Comparison of ENCODE assay signal across 17 cellular contexts in the genomic region with DNA sequence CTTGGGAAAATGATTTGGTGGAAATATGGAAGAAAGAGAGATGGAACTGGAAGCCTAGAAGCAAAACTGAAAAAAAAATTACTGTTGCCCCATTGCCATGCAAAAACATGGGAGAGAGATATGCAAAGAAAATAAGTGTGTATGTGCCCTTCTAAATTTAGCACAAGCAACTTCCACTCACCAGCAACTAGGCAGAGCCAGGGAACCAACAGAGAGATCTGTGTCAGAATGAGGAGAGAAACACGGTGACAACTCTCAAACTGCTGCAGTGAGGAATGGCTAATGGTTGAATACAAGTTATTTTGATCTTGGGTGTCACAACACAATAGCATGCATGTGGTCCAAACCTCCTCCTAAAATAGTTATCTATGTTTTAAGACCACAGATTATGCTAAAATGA. TPM values are rescaled to one million over a fixed set of nuclear protein-coding genes. Genes with fewer than 3 reads are reported as not detected.
DNase-seq lines count a peak whose midpoint lies in the region; ATAC-seq and TF ChIP-seq lines count a peak whose summit lies in the region.
"Had no signal": no experiment of that assay in that cellular context is flagged by ENCODE, and none has a peak within 500 bp of the region (broad histone marks: within the 10 kb centered on the region; RNA-seq: fewer than 3 reads in every experiment).

No MANE protein-coding gene starts in this region.

- TF ChIP-seq POLR2A in testis (IDR thresholded peaks at IDR 0.05) (no peak), erythroblast (IDR thresholded peaks at IDR 0.05; ENCODE audit: low read length) (no peak)

- H3K27me3 ChIP-seq in left ventricle myocardium inferior (ENCODE audit: low read depth) (no peaks in the 10 kb centered on the region), testis (no peaks in the 10 kb centered on the region)
- H3K27me3 ChIP-seq: BE2C had no signal

- peak overlapping the region; percentile 70 for H3K27ac ChIP-seq in left ventricle myocardium inferior (replicated peaks)
- H3K27ac ChIP-seq in testis, result no peak overlapping the region
- H3K27ac ChIP-seq: A549, C4-2B had no signal

- ATAC-seq in Right ventricle myocardium superior (ENCODE audit: poor library complexity), result peak; percentile 90
- ATAC-seq: A549, GM12878, GM23338 had no signal

- peaks cover 4% of the 10 kb centered on the region for H3K9me3 Mint-ChIP-seq in type B pancreatic cell
- H3K9me3 Mint-ChIP-seq: GM23338 had no signal

- H3K36me3 ChIP-seq in left ventricle myocardium inferior (peaks cover 20% of the 10 kb centered on the region), testis (ENCODE audit: low read depth, missing control alignments) (no peaks in the 10 kb centered on the region)
- H3K36me3 ChIP-seq: BE2C had no signal

- H3K4me3 Mint-ChIP-seq in type B pancreatic cell, result no peak overlapping the region
- H3K4me3 Mint-ChIP-seq: CD4-positive, alpha-beta memory T cell; GM23338 had no signal

- H3K36me3 Mint-ChIP-seq in type B pancreatic cell, result peaks cover 30% of the 10 kb centered on the region
- H3K36me3 Mint-ChIP-seq: CD4-positive, alpha-beta memory T cell had no signal

- 71 to 74% methylated on average over 1 of the region's 1 CpG for WGBS in testis, 2 donors

- H3K4me1 ChIP-seq in left ventricle myocardium inferior (peaks cover 6% of the 10 kb centered on the region), testis (no peaks in the 10 kb centered on the region)
- H3K4me1 ChIP-seq: A549, BE2C had no signal

- no peak for TF ChIP-seq CTCF in left ventricle myocardium inferior (IDR thresholded peaks at IDR 0.05; ENCODE audit: borderline replicate concordance)
- no peak for TF ChIP-seq CTCF in type B pancreatic cell (conservative IDR thresholded peaks at IDR 0.05)
- TF ChIP-seq CTCF in testis (IDR thresholded peaks at IDR 0.05), result no peak

- peaks cover 11% of the 10 kb centered on the region for H3K4me1 Mint-ChIP-seq in type B pancreatic cell (ENCODE audit: unreplicated experiment)
- H3K4me1 Mint-ChIP-seq: CD4-positive, alpha-beta memory T cell had no signal

- peak overlapping the region; percentile 37 for H3K4me3 ChIP-seq in left ventricle myocardium inferior
- H3K4me3 ChIP-seq in testis, result no peak overlapping the region
- H3K4me3 ChIP-seq: A549, GM12878, GM23338 had no signal

- intact Hi-C loops in Right ventricle myocardium superior (cut with DNase I), result no loop called here
- intact Hi-C loops in left ventricle myocardium inferior (cut with micrococcal nuclease), result no loop called here
- intact Hi-C loops in testis (cut with DNase I; ENCODE audit: low total_unique reads), result no loop called here

- peak overlapping the region; percentile 8 for H3K27ac Mint-ChIP-seq in type B pancreatic cell
- H3K27ac Mint-ChIP-seq: CD4-positive, alpha-beta memory T cell; GM23338 had no signal

- no peaks in the 10 kb centered on the region for H3K27me3 Mint-ChIP-seq in type B pancreatic cell
- H3K27me3 Mint-ChIP-seq: CD4-positive, alpha-beta memory T cell had no signal

- peak; percentile 16 for DNase-seq in OCI-M1 (lab: John Stamatoyannopoulos, UW)
- DNase-seq in Right ventricle myocardium superior, result no peak
- DNase-seq in left ventricle myocardium inferior, result no peak
- DNase-seq in type B pancreatic cell (ENCODE audit: extremely low spot score, unreplicated experiment), result no peak
- no peak for DNase-seq in testis
- no peak for DNase-seq in T-helper 1 cell
- no peak for DNase-seq in erythroblast (lab: John Stamatoyannopoulos, UW)
- DNase-seq: BE2C; CD4-positive, alpha-beta memory T cell; DMS79; H7 had no signal

- H3K9me3 ChIP-seq in left ventricle myocardium inferior (replicated peaks) (no peaks in the 10 kb centered on the region), testis (no peaks in the 10 kb centered on the region)
- H3K9me3 ChIP-seq: A549, BE2C had no signal

RNA-seq across cellular contexts. Expression of gene DSC2, which starts 10.9 kb away (rescaled TPM):
- total RNA-seq in Right ventricle myocardium superior (26.0 TPM), left ventricle myocardium inferior (24.5 TPM), type B pancreatic cell (ENCODE audit: low replicate concordance) (85.4 and 352 TPM in 2 replicates), testis (1 to 10 TPM; 1.2 TPM)
- 2.7 TPM for polyA plus RNA-seq in testis (ENCODE audit: insufficient read depth, low read depth, low replicate concordance)
- total RNA-seq: CD4-positive, alpha-beta memory T cell; G401 had no signal
- polyA plus RNA-seq: AG04450; CD4-positive, alpha-beta memory T cell had no signal

RNA-seq across cellular contexts. Expression of gene DSC3, which starts 48.8 kb away (rescaled TPM):
- total RNA-seq in Right ventricle myocardium superior (not detected), left ventricle myocardium inferior (not detected), type B pancreatic cell (ENCODE audit: low replicate concordance) (67.7 and 306 TPM in 2 replicates), testis (under 1 TPM; 0.19 to 0.24 TPM)
- polyA plus RNA-seq in testis (ENCODE audit: insufficient read depth, low read depth, low replicate concordance), result 2.0 TPM
- total RNA-seq: CD4-positive, alpha-beta memory T cell; G401 had no signal
- polyA plus RNA-seq: CD4-positive, alpha-beta memory T cell had no signal

Comparison
In these comparisons a context has a peak if more than half of its experiments do, and no peak if none do; other contexts are left out.
1. RNA of gene DSC2, which starts 10.9 kb away (total RNA-seq): 85.4 to 352 TPM in type B pancreatic cell, 26.0 TPM in Right ventricle myocardium superior (single experiment) and 24.5 TPM in left ventricle myocardium inferior (single experiment); 1.2 TPM in testis; every median in the first group is over 10 times any median in the second.
2. RNA of gene DSC3, which starts 48.8 kb away (total RNA-seq): 67.7 to 306 TPM in type B pancreatic cell; 0.19 to 0.24 TPM in testis, not detected in Right ventricle myocardium superior (single experiment) and not detected in left ventricle myocardium inferior (single experiment); every median in the first group is over 10 times any median in the second.